Comparison of ENCODE assay signal across 13 cellular contexts in the genomic region with DNA sequence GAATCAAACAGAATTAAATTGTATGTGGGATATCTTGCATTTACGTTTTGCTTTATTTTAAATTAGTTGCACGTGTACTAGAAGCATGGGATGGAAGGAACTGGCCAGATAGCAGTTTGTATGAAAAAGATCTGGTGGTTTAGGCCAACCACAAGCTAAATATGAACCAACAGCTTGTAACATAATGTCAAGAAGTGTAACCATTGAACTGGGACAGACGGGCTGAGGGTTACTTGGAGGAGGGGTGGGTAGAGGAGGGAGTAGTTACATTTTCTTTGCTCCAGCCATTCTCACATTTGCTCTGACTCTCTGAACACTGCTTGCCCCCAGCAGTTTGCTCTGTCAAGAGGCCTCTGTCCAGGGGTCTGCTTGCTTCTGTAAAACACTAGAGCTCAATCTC.
DNase-seq lines count a peak whose midpoint lies in the region; ATAC-seq and TF ChIP-seq lines count a peak whose summit lies in the region.
"Had no signal": no experiment of that assay in that cellular context is flagged by ENCODE, and none has a peak within 500 bp of the region (broad histone marks: within the 10 kb centered on the region; RNA-seq: fewer than 3 reads in every experiment).

No MANE protein-coding gene starts in this region.

- H3K9me3 ChIP-seq in Loucy (ENCODE audit: insufficient read depth, low read depth, low read length) = no peaks in the 10 kb centered on the region
- H3K9me3 ChIP-seq: SJSA1 had no signal

- no peaks in the 10 kb centered on the region for H3F3A ChIP-seq in Loucy (ENCODE audit: low read depth)

- TF ChIP-seq CTCF in Loucy (conservative IDR thresholded peaks at IDR 0.05; ENCODE audit: low read length) (no peak), GM10266 (IDR thresholded peaks at IDR 0.05; ENCODE audit: control insufficient read depth, insufficient read depth, low read depth, missing control alignments) (no peak)

- H3K9ac ChIP-seq in Loucy (ENCODE audit: low read depth, low read length, poor library complexity, severe bottlenecking) = no peak overlapping the region

- H3K9me3 Mint-ChIP-seq in memory B cell = no peaks in the 10 kb centered on the region
- H3K9me3 Mint-ChIP-seq: CD8-positive, alpha-beta T cell had no signal

- peak overlapping the region; percentile 27 for H3K4me3 Mint-ChIP-seq in memory B cell
- H3K4me3 Mint-ChIP-seq: CD8-positive, alpha-beta T cell had no signal

- no peaks in the 10 kb centered on the region for H3K36me3 ChIP-seq in Loucy (ENCODE audit: insufficient read depth, low read length)
- H3K36me3 ChIP-seq: SJSA1 had no signal

- no peaks in the 10 kb centered on the region for H3K27me3 ChIP-seq in Loucy (ENCODE audit: insufficient read depth, low read length, poor library complexity, severe bottlenecking)
- H3K27me3 ChIP-seq: SJSA1 had no signal

- H3K9me2 ChIP-seq in Loucy (replicated peaks; ENCODE audit: low read depth, low read length) = no peaks in the 10 kb centered on the region

- peak overlapping the region; percentile 0 for H3K4me2 ChIP-seq in Loucy (ENCODE audit: low read depth, low read length, poor library complexity, severe bottlenecking)

- H3K4me1 Mint-ChIP-seq in memory B cell = peaks cover 16% of the 10 kb centered on the region

- no peak overlapping the region for H3K4me3 ChIP-seq in Loucy (ENCODE audit: low read length, poor library complexity, severe bottlenecking)
- H3K4me3 ChIP-seq: SJSA1 had no signal

- H3K27ac Mint-ChIP-seq in memory B cell = peak overlapping the region; percentile 24
- H3K27ac Mint-ChIP-seq: CD8-positive, alpha-beta T cell had no signal

- peak overlapping the region; percentile 79 for H2AFZ ChIP-seq in Loucy (ENCODE audit: low read length)

- peaks cover 9% of the 10 kb centered on the region for H3K4me1 ChIP-seq in Loucy (ENCODE audit: insufficient read depth, low read length, poor library complexity, severe bottlenecking)
- H3K4me1 ChIP-seq: SJSA1 had no signal

- H3K79me2 ChIP-seq in Loucy (ENCODE audit: insufficient read depth, low read length) = no peaks in the 10 kb centered on the region

- H3K27me3 Mint-ChIP-seq in memory B cell = no peaks in the 10 kb centered on the region

- ATAC-seq in GM18502 (IDR thresholded peaks at IDR 0.05; ENCODE audit: poor library complexity, unreplicated experiment) = peak; percentile 65
- ATAC-seq in GM21786 (IDR thresholded peaks at IDR 0.05; ENCODE audit: unreplicated experiment) = peak; percentile 70
- peak; percentile 88 for ATAC-seq in memory B cell (ENCODE audit: low read depth)
- ATAC-seq in GM18909 (IDR thresholded peaks at IDR 0.05; ENCODE audit: poor library complexity, unreplicated experiment) = no peak
- ATAC-seq: activated CD4-positive, CD25-positive, alpha-beta regulatory T cell treated with anti-CD3 and anti-CD28 coated beads, Interleukin-2, amount 50 U/mL, for 24 hours; CD8-positive, alpha-beta T cell had no signal

- no peaks in the 10 kb centered on the region for H3K36me3 Mint-ChIP-seq in memory B cell
- H3K36me3 Mint-ChIP-seq: CD8-positive, alpha-beta T cell had no signal

- DNase-seq in memory B cell (ENCODE audit: low spot score in 2 of 2) = no peak
- no peak for DNase-seq in HPDE6-E6E7 (ENCODE audit: extremely low spot score)
- no peak for DNase-seq in nucleus accumbens (lab: John Stamatoyannopoulos, UW)
- DNase-seq in GM10266 (ENCODE audit: extremely low spot score) = no peak
- DNase-seq: activated effector memory CD4-positive, alpha-beta T cell treated with Interleukin-2 at 50 U/mL for 16 hours; CD8-positive, alpha-beta T cell; stimulated activated naive CD4-positive, alpha-beta T cell had no signal

- H4K20me1 ChIP-seq in Loucy (ENCODE audit: insufficient read depth, low read length, poor library complexity, severe bottlenecking) = no peaks in the 10 kb centered on the region
